1 cellular context compared by ENCODE assay signal in genomic region chr16:29961479-29962343, GRCh38.
TF ChIP-seq lines count a peak whose summit lies in the region.

TSS of gene TMEM219 (plus strand) at chr16:29962079. CDS start at chr16:29963144, 1,065 bp downstream.

TF ChIP-seq in HepG2, 621 proteins besides CTCF, POLR2A, EP300 and RAD21 (continued from another document and continues in another):
- no peak for TF ChIP-seq AKNA (CRISPR knock-in tag; IDR thresholded peaks at IDR 0.05; ENCODE audit: borderline replicate concordance)
- TF ChIP-seq MED13 (CRISPR knock-in tag; IDR thresholded peaks at IDR 0.05): no peak
- TF ChIP-seq HIVEP1 (CRISPR knock-in tag; IDR thresholded peaks at IDR 0.05): no peak
- peak; percentile 51; the same call in 1 of the 2 replicates for TF ChIP-seq ZNF230 (CRISPR knock-in tag; IDR thresholded peaks at IDR 0.05)
- peak; percentile 27; the same call in 1 of the 2 replicates for TF ChIP-seq RARA (CRISPR knock-in tag; IDR thresholded peaks at IDR 0.05)
- no peak; the same call in 1 of the 2 replicates for TF ChIP-seq KLF9 (CRISPR knock-in tag; IDR thresholded peaks at IDR 0.05; ENCODE audit: low read depth)
- 0 out of 2 replicates have a peak, but pooled peaks have one; percentile 67 for TF ChIP-seq SNAI1 (CRISPR knock-in tag; IDR thresholded peaks at IDR 0.05; ENCODE audit: borderline replicate concordance)
- TF ChIP-seq ZNF547 (CRISPR knock-in tag; IDR thresholded peaks at IDR 0.05): 0 out of 2 replicates have a peak, but pooled peaks have one; percentile 62
- TF ChIP-seq AGO1 (IDR thresholded peaks at IDR 0.05; ENCODE audit: low read depth, low read length, poor library complexity, severe bottlenecking): peak; percentile 45
- no peak for TF ChIP-seq MBNL3 (CRISPR knock-in tag; conservative IDR thresholded peaks at IDR 0.05)
- peak; percentile 70 for TF ChIP-seq SP5 (CRISPR knock-in tag; IDR thresholded peaks at IDR 0.05; ENCODE audit: borderline replicate concordance, low read depth)
- no peak; the same call in 1 of the 2 replicates for TF ChIP-seq TIGD3 (CRISPR knock-in tag; IDR thresholded peaks at IDR 0.05; ENCODE audit: borderline replicate concordance)
- no peak; the same call in 1 of the 2 replicates for TF ChIP-seq GLI4 (CRISPR knock-in tag; IDR thresholded peaks at IDR 0.05; ENCODE audit: borderline replicate concordance)
- no peak for TF ChIP-seq PHB2 (IDR thresholded peaks at IDR 0.05; ENCODE audit: partially characterized antibody)
- TF ChIP-seq HNF4G (IDR thresholded peaks at IDR 0.05; ENCODE audit: borderline replicate concordance, low read depth, low read length): peak; percentile 44; the same call in 1 of the 2 replicates
- no peak; the same call in 1 of the 2 replicates for TF ChIP-seq HNF4G (CRISPR knock-in tag; IDR thresholded peaks at IDR 0.05; ENCODE audit: borderline replicate concordance, low read depth)
- TF ChIP-seq TERF1 (CRISPR knock-in tag; IDR thresholded peaks at IDR 0.05): no peak
- TF ChIP-seq MLLT10 (CRISPR knock-in tag; IDR thresholded peaks at IDR 0.05): no peak
- TF ChIP-seq ARNT (IDR thresholded peaks at IDR 0.05): no peak
- no peak for TF ChIP-seq TEAD2 (CRISPR knock-in tag; IDR thresholded peaks at IDR 0.05)
- peak; percentile 69 for TF ChIP-seq KAT8 (CRISPR knock-in tag; IDR thresholded peaks at IDR 0.05)
- peak; percentile 87 for TF ChIP-seq ZKSCAN5 (CRISPR knock-in tag; IDR thresholded peaks at IDR 0.05)
- no peak for TF ChIP-seq ZNF414 (CRISPR knock-in tag; IDR thresholded peaks at IDR 0.05)
- no peak for TF ChIP-seq CHD4 (IDR thresholded peaks at IDR 0.05; ENCODE audit: borderline replicate concordance, low read length)
- TF ChIP-seq ETV6 (CRISPR knock-in tag; conservative IDR thresholded peaks at IDR 0.05): no peak
- no peak for TF ChIP-seq MZF1 (CRISPR knock-in tag; IDR thresholded peaks at IDR 0.05; ENCODE audit: borderline replicate concordance)
- TF ChIP-seq GPBP1L1 (CRISPR knock-in tag; IDR thresholded peaks at IDR 0.05): no peak
- TF ChIP-seq ARHGAP35 (CRISPR knock-in tag; IDR thresholded peaks at IDR 0.05; ENCODE audit: borderline replicate concordance): no peak; the same call in 1 of the 2 replicates
- TF ChIP-seq ZNF788 (CRISPR knock-in tag; IDR thresholded peaks at IDR 0.05; ENCODE audit: borderline replicate concordance): peak; percentile 62
- TF ChIP-seq KLF15 (CRISPR knock-in tag; IDR thresholded peaks at IDR 0.05; ENCODE audit: borderline replicate concordance): no peak
- TF ChIP-seq TCF7L2 (IDR thresholded peaks at IDR 0.05; ENCODE audit: low read depth, low read length): no peak
- TF ChIP-seq CEBPB (IDR thresholded peaks at IDR 0.05; ENCODE audit: borderline replicate concordance, low read depth, low read length): no peak
- TF ChIP-seq THAP7 (CRISPR knock-in tag; IDR thresholded peaks at IDR 0.05): 0 out of 2 replicates have a peak, but pooled peaks have one; percentile 19
- no peak for TF ChIP-seq ZHX2 (IDR thresholded peaks at IDR 0.05; ENCODE audit: low read depth)
- no peak for TF ChIP-seq ZHX2 (CRISPR knock-in tag; IDR thresholded peaks at IDR 0.05; ENCODE audit: borderline replicate concordance)
- no peak; the same call in 1 of the 2 replicates for TF ChIP-seq ZNF142 (CRISPR knock-in tag; IDR thresholded peaks at IDR 0.05)
- TF ChIP-seq TBX2 (CRISPR knock-in tag; IDR thresholded peaks at IDR 0.05; ENCODE audit: borderline replicate concordance): peak; percentile 66
